Comparison of ENCODE assay signal across 9 cellular contexts in the genomic region with DNA sequence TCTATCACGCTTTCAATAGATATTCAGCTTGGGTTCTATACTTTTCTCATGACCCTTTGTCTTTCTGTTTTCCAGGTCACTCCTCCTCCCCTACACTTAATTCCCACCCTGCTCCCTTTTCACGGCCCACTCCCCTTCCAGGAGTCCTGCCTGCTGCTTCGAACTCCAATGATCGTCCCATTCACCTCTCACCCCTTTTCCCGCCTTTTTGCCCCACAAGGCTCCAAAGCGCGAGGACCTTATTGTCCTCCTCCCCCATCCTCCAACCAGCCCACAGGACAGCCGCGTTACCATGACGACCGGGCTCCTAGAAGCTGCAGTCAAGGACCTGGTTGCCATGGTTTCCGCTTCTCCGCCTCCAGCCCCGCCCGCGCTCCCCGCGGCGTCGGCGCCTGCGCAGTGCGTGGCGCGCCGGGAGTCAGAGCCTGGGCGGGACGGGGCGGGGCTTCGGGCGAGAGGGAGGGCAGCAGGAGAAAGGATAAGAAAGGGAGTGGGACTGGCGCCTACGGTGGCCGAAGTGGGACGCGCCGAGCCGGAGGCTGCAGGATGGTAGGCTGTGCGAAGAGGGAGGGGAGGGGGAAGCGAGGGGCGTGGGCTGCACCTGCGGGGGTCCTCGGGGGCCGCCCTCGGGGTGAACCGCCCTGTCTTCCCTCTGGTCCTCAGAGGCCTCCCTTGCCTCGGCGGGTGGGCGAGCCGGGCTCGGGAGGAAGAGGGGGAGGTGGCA. TPM values are rescaled to one million over a fixed set of nuclear protein-coding genes. Genes with fewer than 3 reads are reported as not detected.
A peak's percentile ranks its signal among the peaks of the same experiment; 100 is the strongest.
DNase-seq lines count a peak whose midpoint lies in the region; ATAC-seq, FAIRE-seq and TF ChIP-seq lines count a peak whose summit lies in the region.
"Had no signal": no experiment of that assay in that cellular context is flagged by ENCODE, and none has a peak within 500 bp of the region (broad histone marks: within the 10 kb centered on the region; RNA-seq: fewer than 3 reads in every experiment).

A gene (plus strand): TSS at position 508 of the 724 bp plus-strand sequence. CDS start 39 bp downstream, at position 547.

- POLR2A ChIA-PET in activated B cell treated with CpG ODN at 0.5 μM for 24 hours (lab: Charles Lee), result interaction anchor here (0.6 to 0.9 kb wide), 2 partner anchors 15 to 98 kb away, joined by 3 read pairs; no protein-coding TSS in a partner anchor

- peaks cover 12% of the 10 kb centered on the region for H3K36me3 Mint-ChIP-seq in activated B cell treated with CpG ODN at 0.5 μM for 24 hours (ENCODE audit: low read depth)

- H2AFZ ChIP-seq in smooth muscle cell (ENCODE audit: low read depth), result peak within 1 kb of the TSS; percentile 58

- H3K27ac ChIP-seq in smooth muscle cell (ENCODE audit: low read depth), result no peak within 1 kb of the TSS

- peak within 1 kb of the TSS; percentile 97 for H3K4me2 ChIP-seq in smooth muscle cell

- H3K36me3 ChIP-seq in bronchial epithelial cell (ENCODE audit: control insufficient read depth, insufficient read depth, low read length), result peaks cover 17% of the 10 kb centered on the region
- H3K36me3 ChIP-seq in smooth muscle cell (ENCODE audit: low read depth), result no peaks in the 10 kb centered on the region

- H3K4me3 Mint-ChIP-seq in activated B cell treated with CpG ODN at 0.5 μM for 24 hours, result peak within 1 kb of the TSS; percentile 83

- H4K20me1 ChIP-seq in smooth muscle cell (ENCODE audit: low read depth), result peaks cover 27% of the 10 kb centered on the region

- H3K9me3 Mint-ChIP-seq in activated B cell treated with CpG ODN at 0.5 μM for 24 hours, result no peaks in the 10 kb centered on the region

- no peak for FAIRE-seq in bronchial epithelial cell (lab: Jason Lieb, UNC)
- FAIRE-seq: G401.6 had no signal

- WGBS in smooth muscle cell (ENCODE audit: low lambda C conversion rate), result 6% methylated on average over 30 of the region's 51 CpGs

- H3K27ac Mint-ChIP-seq in activated B cell treated with CpG ODN at 0.5 μM for 24 hours, result peak within 1 kb of the TSS; percentile 74

- DNase-seq in A172 (ENCODE audit: low spot score), result peak; percentile 92
- DNase-seq in NCI-H2227 treated with DMSO at 0.1 percent for 48 hours (lab: John Stamatoyannopoulos, UW), result peak; percentile 99
- DNase-seq in activated B cell treated with CpG ODN at 0.5 μM for 24 hours, result peak; percentile 83
- peak; percentile 76 for DNase-seq in bronchial epithelial cell (ENCODE audit: low read depth)
- DNase-seq in iPS-NIHi11 (ENCODE audit: low spot score), result peak; percentile 99
- DNase-seq in smooth muscle cell (lab: John Stamatoyannopoulos, UW; ENCODE audit: unreplicated experiment), result peak; percentile 69

- CTCF ChIA-PET in activated B cell treated with CpG ODN at 0.5 μM for 24 hours (lab: Charles Lee), result interaction anchor here (2.4 to 2.8 kb wide), 2 partner anchors 11 to 39 kb away, joined by 6 to 20 read pairs; no protein-coding TSS in a partner anchor

- peaks cover 6% of the 10 kb centered on the region for H3K27me3 Mint-ChIP-seq in activated B cell treated with CpG ODN at 0.5 μM for 24 hours

- H3K4me3 ChIP-seq in bronchial epithelial cell (ENCODE audit: low read depth, low read length) (peak within 1 kb of the TSS; percentile 93), smooth muscle cell (peak within 1 kb of the TSS; percentile 96)

- no peaks in the 10 kb centered on the region for H3K9me3 ChIP-seq in smooth muscle cell (replicated peaks; ENCODE audit: low read depth)

- H3K9ac ChIP-seq in smooth muscle cell (ENCODE audit: low read depth), result peak within 1 kb of the TSS; percentile 78

- intact Hi-C loops in activated B cell treated with CpG ODN at 0.5 μM for 24 hours (cut with micrococcal nuclease), result loop anchor here (1.0 kb wide), 2 partner anchors 11 to 16 kb away; a partner anchor contains a TSS

- H3K79me2 ChIP-seq in smooth muscle cell (ENCODE audit: low read depth), result no peaks in the 10 kb centered on the region

- H3F3A ChIP-seq in smooth muscle cell (ENCODE audit: low read depth), result no peaks in the 10 kb centered on the region

- no peaks in the 10 kb centered on the region for H3K27me3 ChIP-seq in bronchial epithelial cell (ENCODE audit: control insufficient read depth, insufficient read depth, low read length)
- no peaks in the 10 kb centered on the region for H3K27me3 ChIP-seq in smooth muscle cell (ENCODE audit: low read depth)

- ATAC-seq in GM18870 (IDR thresholded peaks at IDR 0.05; ENCODE audit: unreplicated experiment) (peak; percentile 70), HG03139 (IDR thresholded peaks at IDR 0.05; ENCODE audit: unreplicated experiment) (peak; percentile 49), activated B cell treated with CpG ODN at 0.5 μM for 24 hours (ENCODE audit: low read depth) (peak; percentile 94)

- peaks cover 6% of the 10 kb centered on the region for H3K4me1 ChIP-seq in smooth muscle cell (ENCODE audit: low read depth)

- no peak for TF ChIP-seq CTCF in activated B cell treated with CpG ODN at 0.5 μM for 24 hours (IDR thresholded peaks at IDR 0.05)
- TF ChIP-seq CTCF in bronchial epithelial cell (IDR thresholded peaks at IDR 0.05; ENCODE audit: insufficient read depth, low read length, severe bottlenecking), result no peak
- TF ChIP-seq CTCF in smooth muscle cell (IDR thresholded peaks at IDR 0.05; ENCODE audit: borderline replicate concordance, insufficient read depth, poor library complexity, severe bottlenecking), result no peak

- peaks cover 13% of the 10 kb centered on the region for H3K4me1 Mint-ChIP-seq in activated B cell treated with CpG ODN at 0.5 μM for 24 hours

RNA-seq across cellular contexts. Expression of the gene that starts here (rescaled TPM):
- total RNA-seq in A172 (2014; rRNA removed; shearing (Covaris generic)), result 332 and 409 TPM in 2 replicates
- 19.2 and 22.7 TPM in 2 replicates for total RNA-seq in activated B cell treated with CpG ODN at 0.5 μM for 24 hours
- total RNA-seq in bronchial epithelial cell, result 176 and 192 TPM in 2 replicates
- 104 and 105 TPM in 2 replicates for total RNA-seq in smooth muscle cell
- 44.0 and 51.2 TPM in 2 replicates for polyA plus RNA-seq in smooth muscle cell
